Comparison of ENCODE assay signal across 8 cellular contexts in genomic region chr17:4949321-4950074, GRCh38. TPM values are rescaled to one million over a fixed set of nuclear protein-coding genes. Genes with fewer than 3 reads are reported as not detected.
DNase-seq lines count a peak whose midpoint lies in the region; ATAC-seq and TF ChIP-seq lines count a peak whose summit lies in the region.

No MANE protein-coding gene starts in this region.

- peak overlapping the region; percentile 97 for H3K4me3 ChIP-seq in CD8-positive, alpha-beta memory T cell (ENCODE audit: low read length)
- H3K4me3 ChIP-seq in astrocyte of the cerebellum (ENCODE audit: low read depth, low read length) (peak overlapping the region; percentile 97), gastrocnemius medialis (peak overlapping the region; percentile 85 to 99 (median 96))

- intact Hi-C loops in gastrocnemius medialis (cut with DNase I; ENCODE audit: low total_unique reads): loop anchor here (1.0 to 5.0 kb wide), 2 partner anchors 18 to 1032 kb away; partner anchors contain the start of genes P2RX1 and SPAG7

- in situ Hi-C loops in astrocyte of the cerebellum (cut with HindIII; ENCODE audit: low sequenced_read_pairs): no loop called here
- in situ Hi-C loops in gastrocnemius medialis (cut with MboI; ENCODE audit: low sequenced_read_pairs in 4 of 4): no loop called here

- peak overlapping the region; percentile 86 for H3K27ac ChIP-seq in CD8-positive, alpha-beta memory T cell (ENCODE audit: low read depth, low read length)
- peak overlapping the region; percentile 96 to 100 (median 98) for H3K27ac ChIP-seq in gastrocnemius medialis

- DNase-seq in CD8-positive, alpha-beta memory T cell: peak; percentile 61 to 84 (median 79)
- DNase-seq in T-helper 22 cell (ENCODE audit: low read depth) (peak; percentile 68), astrocyte of the cerebellum (ENCODE audit: low read depth) (no peak), hypothalamus (lab: John Stamatoyannopoulos, UW) (peak in 29 of 51 donors; percentile 18 to 72 (median 51)), gastrocnemius medialis (peak; percentile 79 to 89)

- POLR2A ChIA-PET in CD8-positive, alpha-beta memory T cell (lab: Charles Lee): interaction anchor here (0.7 to 11.7 kb wide), 7 partner anchors 10 to 293 kb away, joined by 3 to 187 read pairs (median 4); partner anchors contain the start of genes CAMTA2, INCA1, KIF1C and RNF167

- peaks cover 31% of the 10 kb centered on the region for H3K4me1 ChIP-seq in CD8-positive, alpha-beta memory T cell (ENCODE audit: insufficient read depth, low read length)
- H3K4me1 ChIP-seq in gastrocnemius medialis: peaks cover 62 to 67% of the 10 kb centered on the region in 2 donors

- CTCF ChIA-PET in CD8-positive, alpha-beta memory T cell (lab: Charles Lee): interaction anchor here (0.7 to 4.8 kb wide), 5 partner anchors 10 to 112 kb away, joined by 3 to 30 read pairs (median 5); partner anchors contain the start of genes CHRNE, RNF167, SLC25A11 and SPAG7

- ATAC-seq in GM19455 (IDR thresholded peaks at IDR 0.05; ENCODE audit: unreplicated experiment) (peak; percentile 32), gastrocnemius medialis (peak; percentile 11 to 12), GM18870 (IDR thresholded peaks at IDR 0.05; ENCODE audit: unreplicated experiment) (no peak)

- H3K4me3 Mint-ChIP-seq in CD8-positive, alpha-beta memory T cell: peak overlapping the region; percentile 83 to 100 (median 97)

- TF ChIP-seq CTCF in astrocyte of the cerebellum (IDR thresholded peaks at IDR 0.05; ENCODE audit: low read depth, low read length, missing control alignments) (no peak), gastrocnemius medialis (IDR thresholded peaks at IDR 0.05 in 4 of 5, conservative IDR thresholded peaks at IDR 0.05 in 1 of 5) (no peak)

- H3K27me3 Mint-ChIP-seq in CD8-positive, alpha-beta memory T cell: peaks cover 0 to 5% of the 10 kb centered on the region in 2 donors

- H3K27me3 ChIP-seq in CD8-positive, alpha-beta memory T cell (ENCODE audit: insufficient read depth, low read length, poor library complexity, severe bottlenecking): no peaks in the 10 kb centered on the region
- H3K27me3 ChIP-seq in gastrocnemius medialis: no peaks in the 10 kb centered on the region

- H3K9me3 Mint-ChIP-seq in CD8-positive, alpha-beta memory T cell: no peaks in the 10 kb centered on the region

- H3K36me3 Mint-ChIP-seq in CD8-positive, alpha-beta memory T cell: peaks cover 7 to 32% (median 12%) of the 10 kb centered on the region in 3 donors

- peaks cover 32 to 43% (median 41%) of the 10 kb centered on the region in 3 donors for H3K4me1 Mint-ChIP-seq in CD8-positive, alpha-beta memory T cell

- H3K27ac Mint-ChIP-seq in CD8-positive, alpha-beta memory T cell: peak overlapping the region; percentile 72 to 96 (median 90)

- H3K36me3 ChIP-seq in CD8-positive, alpha-beta memory T cell (ENCODE audit: insufficient read depth, low read length): peaks cover 23% of the 10 kb centered on the region
- H3K36me3 ChIP-seq in gastrocnemius medialis: peaks cover 0 to 22% of the 10 kb centered on the region in 2 donors

- peak; percentile 36 to 45 for TF ChIP-seq POLR2A in gastrocnemius medialis (IDR thresholded peaks at IDR 0.05)

- no peak for TF ChIP-seq RAD21 in Ishikawa (IDR thresholded peaks at IDR 0.05; ENCODE audit: low read depth)

- peak; percentile 18; the same call in 1 of the 2 replicates for TF ChIP-seq EP300 in Ishikawa (IDR thresholded peaks at IDR 0.05; ENCODE audit: borderline replicate concordance)

- no peaks in the 10 kb centered on the region for H3K9me3 ChIP-seq in CD8-positive, alpha-beta memory T cell (ENCODE audit: low read length)
- no peaks in the 10 kb centered on the region for H3K9me3 ChIP-seq in gastrocnemius medialis

TF ChIP-seq in Ishikawa, 13 proteins besides CTCF, POLR2A, EP300 and RAD21:
- peak; percentile 83 for TF ChIP-seq ZBTB7A (IDR thresholded peaks at IDR 0.05; ENCODE audit: low read depth)
- no peak for TF ChIP-seq EGR1 (IDR thresholded peaks at IDR 0.05)
- TF ChIP-seq, protein P1, sequence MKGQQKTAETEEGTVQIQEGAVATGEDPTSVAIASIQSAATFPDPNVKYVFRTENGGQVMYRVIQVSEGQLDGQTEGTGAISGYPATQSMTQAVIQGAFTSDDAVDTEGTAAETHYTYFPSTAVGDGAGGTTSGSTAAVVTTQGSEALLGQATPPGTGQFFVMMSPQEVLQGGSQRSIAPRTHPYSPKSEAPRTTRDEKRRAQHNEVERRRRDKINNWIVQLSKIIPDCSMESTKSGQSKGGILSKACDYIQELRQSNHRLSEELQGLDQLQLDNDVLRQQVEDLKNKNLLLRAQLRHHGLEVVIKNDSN (IDR thresholded peaks at IDR 0.05): no peak
- no peak; the same call in 1 of the 2 replicates for TF ChIP-seq TEAD4 (IDR thresholded peaks at IDR 0.05)
- TF ChIP-seq CREB1 (IDR thresholded peaks at IDR 0.05; ENCODE audit: low read depth): no peak
- 0 out of 2 replicates have a peak, but pooled peaks have one; percentile 16 for TF ChIP-seq YY1 (IDR thresholded peaks at IDR 0.05; ENCODE audit: low read depth)
- no peak for TF ChIP-seq FOXM1 (IDR thresholded peaks at IDR 0.05; ENCODE audit: borderline replicate concordance, low read depth)
- peak; percentile 40; the same call in 1 of the 2 replicates for TF ChIP-seq TAF1 (IDR thresholded peaks at IDR 0.05; ENCODE audit: low read depth)
- TF ChIP-seq CEBPB (IDR thresholded peaks at IDR 0.05): no peak
- TF ChIP-seq, protein P2, sequence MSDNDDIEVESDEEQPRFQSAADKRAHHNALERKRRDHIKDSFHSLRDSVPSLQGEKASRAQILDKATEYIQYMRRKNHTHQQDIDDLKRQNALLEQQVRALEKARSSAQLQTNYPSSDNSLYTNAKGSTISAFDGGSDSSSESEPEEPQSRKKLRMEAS (IDR thresholded peaks at IDR 0.05): peak; percentile 95
- TF ChIP-seq TCF12 (IDR thresholded peaks at IDR 0.05; ENCODE audit: low read depth): no peak
- no peak for TF ChIP-seq REST (IDR thresholded peaks at IDR 0.05; ENCODE audit: low read depth)
- TF ChIP-seq NFIC (IDR thresholded peaks at IDR 0.05): no peak

RNA-seq across cellular contexts. Expression of gene PFN1, which starts 1.2 kb away (rescaled TPM):
- total RNA-seq in CD8-positive, alpha-beta memory T cell: 1,000 to 10,000 TPM; 1,826 to 1,841 TPM
- polyA plus RNA-seq in CD8-positive, alpha-beta memory T cell: 2,601 TPM
- total RNA-seq in gastrocnemius medialis: 100 to 1,000 TPM; 304 to 750 (median 599) TPM

RNA-seq across cellular contexts. Expression of gene ENO3, which starts 1.4 kb away (rescaled TPM):
- 10 to 100 TPM; 27.1 to 29.4 TPM for total RNA-seq in CD8-positive, alpha-beta memory T cell
- polyA plus RNA-seq in CD8-positive, alpha-beta memory T cell: 1.3 TPM
- total RNA-seq in gastrocnemius medialis: 1,000 to 10,000 TPM; 1,434 to 5,473 (median 3,204) TPM

RNA-seq across cellular contexts. Expression of gene RNF167, which starts 9.4 kb away (rescaled TPM):
- 100 to 1,000 TPM; 187 to 192 TPM for total RNA-seq in CD8-positive, alpha-beta memory T cell
- 69.0 TPM for polyA plus RNA-seq in CD8-positive, alpha-beta memory T cell
- 10 to 100 TPM; 51.2 to 99.5 (median 75.2) TPM for total RNA-seq in gastrocnemius medialis

RNA-seq across cellular contexts. Expression of gene SLC25A11, which starts 9.7 kb away (rescaled TPM):
- 100 to 1,000 TPM in 1 of 2 experiments, 10 to 100 TPM in 1; 90.0 to 101 TPM for total RNA-seq in CD8-positive, alpha-beta memory T cell
- polyA plus RNA-seq in CD8-positive, alpha-beta memory T cell: 85.1 TPM
- 100 to 1,000 TPM in 2 of 4 donors, 10 to 100 TPM in 2; 52.6 to 106 (median 81.7) TPM for total RNA-seq in gastrocnemius medialis

RNA-seq across cellular contexts. Expression of gene GP1BA, which starts 17.4 kb away (rescaled TPM):
- not detected for total RNA-seq in CD8-positive, alpha-beta memory T cell
- not detected for polyA plus RNA-seq in CD8-positive, alpha-beta memory T cell
- not detected for total RNA-seq in gastrocnemius medialis

Comparison
In these comparisons a context has a peak if more than half of its experiments do, and no peak if none do; other contexts are left out.
1. RNA of gene ENO3, which starts 1.4 kb away (total RNA-seq): 1,434 to 5,473 TPM in gastrocnemius medialis; 27.1 to 29.4 TPM in CD8-positive, alpha-beta memory T cell; every median in the first group is over 10 times any median in the second.
2. Peak in every context shown above with its lines, with median percentiles within 50 percentile points of each other: H3K4me3 ChIP-seq.